ENCODE assay signal across 17 cellular contexts in the genomic region with DNA sequence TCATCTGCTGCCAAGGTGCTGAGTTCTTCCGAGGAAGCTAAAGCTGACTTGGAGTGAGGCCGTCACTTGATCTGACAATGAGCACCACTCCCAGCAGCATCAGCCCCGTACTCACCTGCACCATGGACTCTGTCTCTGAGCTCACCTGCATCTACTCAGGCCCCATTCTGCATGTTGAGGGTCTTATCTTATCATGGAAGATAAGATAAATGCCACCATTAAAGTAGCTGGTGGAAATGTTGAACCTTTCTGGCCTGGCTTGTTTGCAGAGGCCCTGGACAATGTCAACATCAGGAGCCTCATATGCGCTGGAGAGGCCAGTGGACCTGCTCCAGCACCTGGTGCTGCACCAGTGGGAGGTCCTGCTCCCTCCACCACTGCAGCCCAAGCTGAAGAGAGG.
"Had no signal": no experiment of that assay in that cellular context is flagged by ENCODE, and none has a peak within 500 bp of the region (broad histone marks: within the 10 kb centered on the region; RNA-seq: fewer than 3 reads in every experiment).

No MANE protein-coding gene starts in this region.

- H3K36me3 ChIP-seq: ovary, transverse colon, uterus had no signal

- DNase-seq: effector memory CD4-positive, alpha-beta T cell; foreskin keratinocyte; kidney glomerular epithelial cell; mammary epithelial cell; mucosa of descending colon; naive thymus-derived CD8-positive, alpha-beta T cell; ovary; right cardiac atrium; stimulated activated CD4-positive, alpha-beta T cell treated with anti-CD3 and anti-CD28 coated beads, Interleukin-4, amount 100 ng/mL, for 1 hour; stimulated activated CD8-positive, alpha-beta memory T cell treated with anti-CD3 and anti-CD28 coated beads, Interleukin-4, amount 100 ng/mL, for 48 hours; testis; transverse colon; uterus had no signal

- H3K4me1 ChIP-seq: foreskin keratinocyte, testis, transverse colon, uterus had no signal

- H3K9me3 ChIP-seq: mucosa of descending colon, ovary, testis, transverse colon, uterus had no signal

- H3K27me3 ChIP-seq: foreskin keratinocyte, ovary, testis, transverse colon, uterus had no signal

- H3K9me3 Mint-ChIP-seq: stimulated activated memory B cell treated with anti-CD40 and anti-IgM and Interleukin-4, amounts not matched to agents 10 μg/mL and 1 μg/mL and 100 μg/mL, for 72 hours; stimulated activated naive CD8-positive, alpha-beta T cell treated with anti-CD3 and anti-CD28 coated beads, Interleukin-15, Interleukin-2, amounts not matched to agents 100 ng/mL and 50 ng/mL, for 24 hours had no signal

- H3K4me3 Mint-ChIP-seq: naive thymus-derived CD8-positive, alpha-beta T cell; stimulated activated memory B cell treated with anti-CD40 and anti-IgM and Interleukin-4, amounts not matched to agents 10 μg/mL and 1 μg/mL and 100 μg/mL, for 72 hours; stimulated activated naive CD8-positive, alpha-beta T cell treated with anti-CD3 and anti-CD28 coated beads, Interleukin-15, Interleukin-2, amounts not matched to agents 100 ng/mL and 50 ng/mL, for 24 hours had no signal

- H3K27ac Mint-ChIP-seq: naive thymus-derived CD8-positive, alpha-beta T cell; stimulated activated memory B cell treated with anti-CD40 and anti-IgM and Interleukin-4, amounts not matched to agents 10 μg/mL and 1 μg/mL and 100 μg/mL, for 72 hours; stimulated activated naive CD8-positive, alpha-beta T cell treated with anti-CD3 and anti-CD28 coated beads, Interleukin-15, Interleukin-2, amounts not matched to agents 100 ng/mL and 50 ng/mL, for 24 hours had no signal

- ATAC-seq: foreskin keratinocyte; mucosa of descending colon; naive thymus-derived CD8-positive, alpha-beta T cell; right cardiac atrium; stimulated activated memory B cell treated with anti-CD40 and anti-IgM and Interleukin-4, amounts not matched to agents 10 μg/mL and 1 μg/mL and 100 μg/mL, for 72 hours had no signal

- H3K36me3 Mint-ChIP-seq: stimulated activated memory B cell treated with anti-CD40 and anti-IgM and Interleukin-4, amounts not matched to agents 10 μg/mL and 1 μg/mL and 100 μg/mL, for 72 hours had no signal

- H3K4me1 Mint-ChIP-seq: naive thymus-derived CD8-positive, alpha-beta T cell; stimulated activated memory B cell treated with anti-CD40 and anti-IgM and Interleukin-4, amounts not matched to agents 10 μg/mL and 1 μg/mL and 100 μg/mL, for 72 hours had no signal

- H3K27ac ChIP-seq: epithelial cell of prostate, foreskin keratinocyte, ovary, testis, transverse colon, uterus had no signal

- H3K4me2 ChIP-seq: smooth muscle cell had no signal

- H3K4me3 ChIP-seq: mucosa of descending colon, ovary, smooth muscle cell, testis, transverse colon, uterus had no signal
